ENCODE assay signal across 10 cellular contexts in genomic region chr14:65832431-65833253, GRCh38.
A peak's percentile ranks its signal among the peaks of the same experiment; 100 is the strongest.
DNase-seq lines count a peak whose midpoint lies in the region; ATAC-seq and TF ChIP-seq lines count a peak whose summit lies in the region.
"Had no signal": no experiment of that assay in that cellular context is flagged by ENCODE, and none has a peak within 500 bp of the region (broad histone marks: within the 10 kb centered on the region; RNA-seq: fewer than 3 reads in every experiment).

No MANE protein-coding gene starts in this region.

- intact Hi-C loops in prostate gland (cut with DNase I) = no loop called here
- intact Hi-C loops in left lung (cut with DNase I) = no loop called here
- intact Hi-C loops in aorta (cut with DNase I) = no loop called here

- no peak overlapping the region for H3K27ac ChIP-seq in mesendoderm (ENCODE audit: low read depth, low read length)
- no peak overlapping the region for H3K27ac ChIP-seq in prostate gland
- no peak overlapping the region for H3K27ac ChIP-seq in left lung
- no peak overlapping the region for H3K27ac ChIP-seq in aorta (ENCODE audit: low read depth in 1 of 2, low read length in 2 of 2)
- H3K27ac ChIP-seq: right atrium auricular region had no signal

- H3K36me3 ChIP-seq in mesendoderm (ENCODE audit: control insufficient read depth, insufficient read depth, low read length) = no peaks in the 10 kb centered on the region
- H3K36me3 ChIP-seq in prostate gland = no peaks in the 10 kb centered on the region
- no peaks in the 10 kb centered on the region for H3K36me3 ChIP-seq in left lung
- H3K36me3 ChIP-seq in aorta (ENCODE audit: control insufficient read depth in 1 of 2, insufficient read depth in 2 of 2, low read length in 1 of 2) = no peaks in the 10 kb centered on the region
- H3K36me3 ChIP-seq: right atrium auricular region had no signal

- H3K4me2 ChIP-seq in mesendoderm (ENCODE audit: low read length) = no peak overlapping the region

- peak overlapping the region; percentile 19 for H3K18ac ChIP-seq in mesendoderm (ENCODE audit: low read length)

- no peak for TF ChIP-seq POLR2A in prostate gland (IDR thresholded peaks at IDR 0.05)

- no peak overlapping the region for H4K8ac ChIP-seq in mesendoderm (ENCODE audit: low read depth, low read length)

- H3K4me1 ChIP-seq in mesendoderm (ENCODE audit: control insufficient read depth, low read depth, low read length) = no peaks in the 10 kb centered on the region
- no peaks in the 10 kb centered on the region for H3K4me1 ChIP-seq in prostate gland (replicated peaks)
- H3K4me1 ChIP-seq in left lung = no peaks in the 10 kb centered on the region
- H3K4me1 ChIP-seq in aorta (ENCODE audit: control insufficient read depth in 1 of 2, insufficient read depth in 2 of 2, low read length in 2 of 2) = no peaks in the 10 kb centered on the region
- H3K4me1 ChIP-seq: right atrium auricular region had no signal

- H2BK5ac ChIP-seq in mesendoderm (ENCODE audit: low read length) = no peak overlapping the region

- H3K23ac ChIP-seq in mesendoderm (ENCODE audit: low read length) = no peak overlapping the region

- H3K4me3 ChIP-seq in HFF-Myc (replicated peaks; ENCODE audit: low read depth, low read length) (no peak overlapping the region), astrocyte of the cerebellum (ENCODE audit: low read depth, low read length) (no peak overlapping the region), mesendoderm (ENCODE audit: low read length) (no peak overlapping the region), prostate gland (no peak overlapping the region), left lung (no peak overlapping the region), aorta (ENCODE audit: low read length in 2 of 2) (no peak overlapping the region)
- H3K4me3 ChIP-seq: right atrium auricular region had no signal

- H3K79me1 ChIP-seq in mesendoderm (ENCODE audit: low read length) = no peaks in the 10 kb centered on the region

- no peak overlapping the region for H3K56ac ChIP-seq in mesendoderm (ENCODE audit: low read length)

- H2AK5ac ChIP-seq in mesendoderm (ENCODE audit: low read length) = no peak overlapping the region

- H2BK120ac ChIP-seq in mesendoderm (ENCODE audit: low read depth, low read length) = no peak overlapping the region

- H3K9ac ChIP-seq in mesendoderm (ENCODE audit: low read length) = no peak overlapping the region

- no peaks in the 10 kb centered on the region for H3K27me3 ChIP-seq in mesendoderm (ENCODE audit: insufficient read depth, low read length, poor library complexity)
- H3K27me3 ChIP-seq in prostate gland (replicated peaks; ENCODE audit: insufficient read depth) = no peaks in the 10 kb centered on the region
- peaks cover 0 to 5% of the 10 kb centered on the region in 2 donors for H3K27me3 ChIP-seq in left lung
- H3K27me3 ChIP-seq in aorta (ENCODE audit: control insufficient read depth in 1 of 2, insufficient read depth in 2 of 2, low read length in 1 of 2) = no peaks in the 10 kb centered on the region
- H3K27me3 ChIP-seq: right atrium auricular region had no signal

- no peak overlapping the region for H3K4ac ChIP-seq in mesendoderm (ENCODE audit: low read depth, low read length)

- no CpG with 5 or more reads among the region's 10 CpGs for WGBS in mesendoderm (ENCODE audit: extremely low coverage, insufficient coverage, low lambda C conversion rate)
- WGBS in prostate gland = 51% methylated on average over 10 of the region's 10 CpGs
- WGBS in aorta, 2 donors = 43 to 52% methylated on average over 10 of the region's 10 CpGs

- H2BK15ac ChIP-seq in mesendoderm (replicated peaks; ENCODE audit: low read depth) = no peak overlapping the region

- peak; percentile 8 for DNase-seq in Caki2 (ENCODE audit: low read depth)
- DNase-seq in HFF-Myc (ENCODE audit: extremely low read depth, low read depth) = no peak
- no peak for DNase-seq in astrocyte of the cerebellum (ENCODE audit: low read depth)
- peak; percentile 66 for DNase-seq in mesendoderm
- no peak for DNase-seq in prostate gland (ENCODE audit: low spot score)
- DNase-seq in left lung = no peak
- no peak for DNase-seq in aorta
- DNase-seq: MV-4-11 had no signal

- TF ChIP-seq CTCF in HFF-Myc (IDR thresholded peaks at IDR 0.05; ENCODE audit: low read depth, low read length, missing control alignments) (peak; percentile 24), astrocyte of the cerebellum (IDR thresholded peaks at IDR 0.05; ENCODE audit: low read depth, low read length, missing control alignments) (peak; percentile 56), prostate gland (IDR thresholded peaks at IDR 0.05) (no peak), left lung (IDR thresholded peaks at IDR 0.05) (no peak)

- H3K79me2 ChIP-seq in mesendoderm (ENCODE audit: control insufficient read depth, insufficient read depth, low read length) = no peaks in the 10 kb centered on the region

- H4K5ac ChIP-seq in mesendoderm (ENCODE audit: low read length) = no peak overlapping the region

- ATAC-seq in left lung = no peak
- no peak for ATAC-seq in GM19023 (IDR thresholded peaks at IDR 0.05; ENCODE audit: unreplicated experiment)
- ATAC-seq in aorta (ENCODE audit: low FRiP score) = no peak

- H3K9me3 ChIP-seq in prostate gland = no peaks in the 10 kb centered on the region
- H3K9me3 ChIP-seq in left lung = no peaks in the 10 kb centered on the region
- no peaks in the 10 kb centered on the region for H3K9me3 ChIP-seq in aorta (ENCODE audit: control insufficient read depth, low read length)
- H3K9me3 ChIP-seq: right atrium auricular region had no signal

- in situ Hi-C loops in Caki2 (cut with HindIII; ENCODE audit: low pct_unique_long_range_greater_than_20kb, low sequenced_read_pairs) (no loop called here), astrocyte of the cerebellum (cut with HindIII; ENCODE audit: low sequenced_read_pairs) (no loop called here)

Comparison
In these comparisons a context has a peak if more than half of its experiments do, and no peak if none do; other contexts are left out.
1. DNase-seq: peak in Caki2 (single experiment) and mesendoderm (single experiment); none in HFF-Myc (single experiment), astrocyte of the cerebellum (single experiment), prostate gland (single experiment), left lung (0 of 2) and aorta (0 of 2).
2. CTCF ChIP-seq: peak in HFF-Myc (single experiment) and astrocyte of the cerebellum (single experiment); none in prostate gland (0 of 4) and left lung (0 of 2).